In genomic region chr1:66519988-66520387, GRCh38 we compare ENCODE assay signal across 1 cellular context.
TF ChIP-seq lines count a peak whose summit lies in the region.

No MANE protein-coding gene starts in this region.

TF ChIP-seq in IMR-90, 13 proteins besides CTCF, POLR2A, EP300 and RAD21:
- TF ChIP-seq RFX5 (IDR thresholded peaks at IDR 0.05; ENCODE audit: low read depth, low read length) (no peak), MAZ (IDR thresholded peaks at IDR 0.05; ENCODE audit: borderline replicate concordance, low read depth, low read length) (no peak), FOS (IDR thresholded peaks at IDR 0.05; ENCODE audit: low read depth, low read length) (no peak), SMC3 (IDR thresholded peaks at IDR 0.05; ENCODE audit: low read depth, low read length) (no peak), NFE2L2 (IDR thresholded peaks at IDR 0.05; ENCODE audit: low read depth, low read length) (no peak), BHLHE40 (IDR thresholded peaks at IDR 0.05; ENCODE audit: low read depth, low read length) (no peak), MXI1 (IDR thresholded peaks at IDR 0.05; ENCODE audit: borderline replicate concordance, low read depth, low read length) (no peak), CEBPB (IDR thresholded peaks at IDR 0.05; ENCODE audit: low read depth, low read length) (no peak), MAFK (IDR thresholded peaks at IDR 0.05; ENCODE audit: low read depth, low read length) (no peak)
- TF ChIP-seq, protein P1, sequence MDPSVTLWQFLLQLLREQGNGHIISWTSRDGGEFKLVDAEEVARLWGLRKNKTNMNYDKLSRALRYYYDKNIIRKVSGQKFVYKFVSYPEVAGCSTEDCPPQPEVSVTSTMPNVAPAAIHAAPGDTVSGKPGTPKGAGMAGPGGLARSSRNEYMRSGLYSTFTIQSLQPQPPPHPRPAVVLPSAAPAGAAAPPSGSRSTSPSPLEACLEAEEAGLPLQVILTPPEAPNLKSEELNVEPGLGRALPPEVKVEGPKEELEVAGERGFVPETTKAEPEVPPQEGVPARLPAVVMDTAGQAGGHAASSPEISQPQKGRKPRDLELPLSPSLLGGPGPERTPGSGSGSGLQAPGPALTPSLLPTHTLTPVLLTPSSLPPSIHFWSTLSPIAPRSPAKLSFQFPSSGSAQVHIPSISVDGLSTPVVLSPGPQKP (IDR thresholded peaks at IDR 0.05; ENCODE audit: borderline replicate concordance, low read depth, low read length): no peak
